ENCODE assay signal across 1 cellular context in genomic region chr7:127392182-127392565, GRCh38.
A peak's percentile ranks its signal among the peaks of the same experiment; 100 is the strongest.
TF ChIP-seq lines count a peak whose summit lies in the region.

No MANE protein-coding gene starts in this region.

TF ChIP-seq in HepG2, 621 proteins besides CTCF, POLR2A, EP300 and RAD21 (continued from another document):
- TF ChIP-seq TFDP2 (CRISPR knock-in tag; IDR thresholded peaks at IDR 0.05) (peak; percentile 19; the same call in 1 of the 2 replicates), GLI4 (CRISPR knock-in tag; IDR thresholded peaks at IDR 0.05; ENCODE audit: borderline replicate concordance) (peak; percentile 50; the same call in 1 of the 2 replicates), IRF9 (CRISPR knock-in tag; IDR thresholded peaks at IDR 0.05; ENCODE audit: borderline replicate concordance) (peak; percentile 20; the same call in 1 of the 2 replicates), PHF21A (CRISPR knock-in tag; IDR thresholded peaks at IDR 0.05) (peak; percentile 15; the same call in 1 of the 2 replicates), ZNF724P (CRISPR knock-in tag; IDR thresholded peaks at IDR 0.05; ENCODE audit: borderline replicate concordance) (peak; percentile 56; the same call in 1 of the 2 replicates), RBM39 (IDR thresholded peaks at IDR 0.05; ENCODE audit: low read depth, low read length, poor library complexity, severe bottlenecking) (peak; percentile 81), KAT7 (CRISPR knock-in tag; IDR thresholded peaks at IDR 0.05; ENCODE audit: borderline replicate concordance) (peak; percentile 62; the same call in 1 of the 2 replicates), REL (CRISPR knock-in tag; conservative IDR thresholded peaks at IDR 0.05) (0 out of 2 replicates have a peak, but pooled peaks have one; percentile 72), SP1 (IDR thresholded peaks at IDR 0.05) (no peak), SP1 (CRISPR knock-in tag; IDR thresholded peaks at IDR 0.05) (0 out of 2 replicates have a peak, but pooled peaks have one; percentile 36), HDAC1 (CRISPR knock-in tag; IDR thresholded peaks at IDR 0.05) (peak; percentile 40), ZNF564 (CRISPR knock-in tag; IDR thresholded peaks at IDR 0.05) (0 out of 2 replicates have a peak, but pooled peaks have one; percentile 19), HBP1 (CRISPR knock-in tag; IDR thresholded peaks at IDR 0.05; ENCODE audit: low read depth) (peak; percentile 20; the same call in 1 of the 2 replicates), ZNF776 (CRISPR knock-in tag; IDR thresholded peaks at IDR 0.05) (peak; percentile 47; the same call in 1 of the 2 replicates), ZNF430 (CRISPR knock-in tag; IDR thresholded peaks at IDR 0.05) (peak; percentile 89; the same call in 1 of the 2 replicates), RXRB (CRISPR knock-in tag; IDR thresholded peaks at IDR 0.05; ENCODE audit: borderline replicate concordance) (no peak), TEF (CRISPR knock-in tag; IDR thresholded peaks at IDR 0.05) (no peak), NONO (IDR thresholded peaks at IDR 0.05) (no peak), NONO (CRISPR knock-in tag; conservative IDR thresholded peaks at IDR 0.05) (peak; percentile 45; the same call in 1 of the 2 replicates), ZNF101 (CRISPR knock-in tag; IDR thresholded peaks at IDR 0.05; ENCODE audit: borderline replicate concordance, low read depth) (no peak), SKI (IDR thresholded peaks at IDR 0.05; ENCODE audit: partially characterized antibody) (peak; percentile 54), ZBTB49 (CRISPR knock-in tag; IDR thresholded peaks at IDR 0.05; ENCODE audit: borderline replicate concordance) (no peak), ZNF580 (CRISPR knock-in tag; IDR thresholded peaks at IDR 0.05; ENCODE audit: borderline replicate concordance, low read depth) (no peak), SMAD9 (CRISPR knock-in tag; IDR thresholded peaks at IDR 0.05) (no peak), ZNF547 (CRISPR knock-in tag; IDR thresholded peaks at IDR 0.05) (peak; percentile 23), RXRA (CRISPR knock-in tag; IDR thresholded peaks at IDR 0.05) (peak; percentile 16; the same call in 1 of the 2 replicates), NFKB2 (CRISPR knock-in tag; IDR thresholded peaks at IDR 0.05; ENCODE audit: borderline replicate concordance) (peak; percentile 7; the same call in 1 of the 2 replicates), ATF7-NPFF (CRISPR knock-in tag; IDR thresholded peaks at IDR 0.05; ENCODE audit: low read depth) (0 out of 2 replicates have a peak, but pooled peaks have one; percentile 9), ZC3H4 (CRISPR knock-in tag; IDR thresholded peaks at IDR 0.05; ENCODE audit: borderline replicate concordance) (peak; percentile 30; the same call in 1 of the 2 replicates), IKZF1 (IDR thresholded peaks at IDR 0.05) (no peak), BATF2 (CRISPR knock-in tag; IDR thresholded peaks at IDR 0.05) (0 out of 2 replicates have a peak, but pooled peaks have one; percentile 63), ZNF407 (CRISPR knock-in tag; IDR thresholded peaks at IDR 0.05; ENCODE audit: not compliant biosample characterization) (peak; percentile 11)
- TF ChIP-seq, protein P1, sequence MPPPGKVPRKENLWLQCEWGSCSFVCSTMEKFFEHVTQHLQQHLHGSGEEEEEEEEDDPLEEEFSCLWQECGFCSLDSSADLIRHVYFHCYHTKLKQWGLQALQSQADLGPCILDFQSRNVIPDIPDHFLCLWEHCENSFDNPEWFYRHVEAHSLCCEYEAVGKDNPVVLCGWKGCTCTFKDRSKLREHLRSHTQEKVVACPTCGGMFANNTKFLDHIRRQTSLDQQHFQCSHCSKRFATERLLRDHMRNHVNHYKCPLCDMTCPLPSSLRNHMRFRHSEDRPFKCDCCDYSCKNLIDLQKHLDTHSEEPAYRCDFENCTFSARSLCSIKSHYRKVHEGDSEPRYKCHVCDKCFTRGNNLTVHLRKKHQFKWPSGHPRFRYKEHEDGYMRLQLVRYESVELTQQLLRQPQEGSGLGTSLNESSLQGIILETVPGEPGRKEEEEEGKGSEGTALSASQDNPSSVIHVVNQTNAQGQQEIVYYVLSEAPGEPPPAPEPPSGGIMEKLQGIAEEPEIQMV (CRISPR knock-in tag; IDR thresholded peaks at IDR 0.05; ENCODE audit: low read depth), result no peak
- TF ChIP-seq, protein P2, sequence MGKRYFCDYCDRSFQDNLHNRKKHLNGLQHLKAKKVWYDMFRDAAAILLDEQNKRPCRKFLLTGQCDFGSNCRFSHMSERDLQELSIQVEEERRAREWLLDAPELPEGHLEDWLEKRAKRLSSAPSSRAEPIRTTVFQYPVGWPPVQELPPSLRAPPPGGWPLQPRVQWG (CRISPR knock-in tag; IDR thresholded peaks at IDR 0.05; ENCODE audit: borderline replicate concordance, low read depth), result no peak
- TF ChIP-seq, protein P3, sequence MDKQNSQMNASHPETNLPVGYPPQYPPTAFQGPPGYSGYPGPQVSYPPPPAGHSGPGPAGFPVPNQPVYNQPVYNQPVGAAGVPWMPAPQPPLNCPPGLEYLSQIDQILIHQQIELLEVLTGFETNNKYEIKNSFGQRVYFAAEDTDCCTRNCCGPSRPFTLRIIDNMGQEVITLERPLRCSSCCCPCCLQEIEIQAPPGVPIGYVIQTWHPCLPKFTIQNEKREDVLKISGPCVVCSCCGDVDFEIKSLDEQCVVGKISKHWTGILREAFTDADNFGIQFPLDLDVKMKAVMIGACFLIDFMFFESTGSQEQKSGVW (CRISPR knock-in tag; IDR thresholded peaks at IDR 0.05; ENCODE audit: borderline replicate concordance), result no peak
TF ChIP-seq in HepG2: peak in this region for 73.
